Comparison of ENCODE assay signal across 32 cellular contexts in the genomic region with DNA sequence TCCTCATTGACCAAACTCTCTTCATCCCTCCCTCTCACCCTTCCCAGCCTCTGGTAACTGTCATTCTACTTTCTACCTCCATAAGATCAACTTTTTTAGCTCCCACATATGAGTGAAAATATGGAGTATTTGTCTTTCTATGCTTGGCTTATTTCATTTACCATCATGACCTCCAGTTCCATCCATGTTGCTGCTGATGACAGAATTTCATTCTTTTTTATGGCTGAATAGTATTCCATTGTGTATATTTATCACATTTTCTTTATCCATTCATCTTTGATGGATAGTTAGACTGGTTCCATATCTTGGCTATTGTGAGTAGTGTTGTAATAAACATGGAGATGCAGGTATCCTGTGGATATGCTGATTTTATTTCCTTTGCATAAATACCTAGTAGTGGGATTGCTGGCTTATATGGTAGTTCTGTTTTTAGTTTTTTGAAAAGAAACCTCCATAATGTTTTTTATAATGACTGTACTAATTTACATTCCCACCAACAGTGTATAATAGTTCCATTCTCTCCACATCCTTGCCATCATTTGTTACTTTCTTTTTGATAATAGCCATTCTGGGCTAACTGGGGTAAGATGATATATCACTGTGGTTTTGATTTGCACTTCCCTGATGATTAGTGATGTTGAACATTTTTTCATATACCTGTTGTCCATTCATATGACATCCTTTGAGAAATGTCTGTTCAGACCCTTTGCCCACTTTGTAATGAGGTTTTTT.
"Had no signal": no experiment of that assay in that cellular context is flagged by ENCODE, and none has a peak within 500 bp of the region (broad histone marks: within the 10 kb centered on the region; RNA-seq: fewer than 3 reads in every experiment).

No MANE protein-coding gene starts in this region.

- H3K36me3 ChIP-seq: prostate gland, uterus had no signal

- FAIRE-seq: islet of Langerhans had no signal

- ATAC-seq: heart right ventricle; left cardiac atrium; left lung; mucosa of descending colon; natural killer cell treated with Interleukin-12 subunit alpha and Interleukin-12 subunit beta and Interleukin-15 and Interleukin-18, amount 100 ng/mL, for 72 hours; sciatic nerve; upper lobe of right lung had no signal

- H3K27me3 ChIP-seq: esophagus squamous epithelium, heart right ventricle, left lung, neutrophil, right atrium auricular region, suprapubic skin, transverse colon, upper lobe of right lung, uterus had no signal

- DNase-seq: dermis blood vessel endothelial cell; effector memory CD4-positive, alpha-beta T cell; erythroblast; esophagus squamous epithelium; foreskin melanocyte; glutamatergic neuron; heart right ventricle; hippocampal formation; left cardiac atrium; left lung; mesenchymal stem cell; mucosa of descending colon; naive B cell; stimulated activated CD4-positive, alpha-beta T cell treated with anti-CD3 and anti-CD28 coated beads, Interleukin-12 subunit alpha, Interleukin-12 subunit beta, amount 100 ng/mL, for 4 hours; stimulated activated CD4-positive, alpha-beta T cell treated with anti-CD3 and anti-CD28 coated beads, Interleukin-1b, Interleukin-23, amount 100 ng/mL, for 48 hours; stimulated activated CD4-positive, alpha-beta T cell treated with anti-CD3 and anti-CD28 coated beads, Interleukin-4, amount 100 ng/mL, for 1 hour; stimulated activated CD8-positive, alpha-beta memory T cell treated with anti-CD3 and anti-CD28 coated beads, Interleukin-4, amount 100 ng/mL, for 48 hours; stimulated activated naive CD4-positive, alpha-beta T cell treated with Interleukin-2 at 50 U/mL for 16 hours; transverse colon; upper lobe of right lung; uterus had no signal

- H3K9me3 ChIP-seq: esophagus squamous epithelium, left lung, mucosa of descending colon, neutrophil, prostate gland, right atrium auricular region, suprapubic skin, transverse colon, upper lobe of right lung, uterus had no signal

- H3K27me3 Mint-ChIP-seq: naive B cell; natural killer cell treated with Interleukin-12 subunit alpha and Interleukin-12 subunit beta and Interleukin-15 and Interleukin-18, amount 100 ng/mL, for 72 hours had no signal

- H3K4me3 Mint-ChIP-seq: mesothelial cell of epicardium; naive B cell; natural killer cell treated with Interleukin-12 subunit alpha and Interleukin-12 subunit beta and Interleukin-15 and Interleukin-18, amount 100 ng/mL, for 72 hours; neural crest cell had no signal

- H3K27ac Mint-ChIP-seq: mesothelial cell of epicardium had no signal

- H3K4me3 ChIP-seq: coronary artery, esophagus squamous epithelium, heart right ventricle, left lung, mucosa of descending colon, prostate gland, right atrium auricular region, smooth muscle cell, suprapubic skin, transverse colon, upper lobe of right lung, uterus had no signal

- H3K4me1 Mint-ChIP-seq: mesothelial cell of epicardium, neural crest cell had no signal

- H3K4me1 ChIP-seq: esophagus squamous epithelium, left lung, prostate gland, suprapubic skin, upper lobe of right lung, uterus had no signal

- H3K27ac ChIP-seq: coronary artery, esophagus squamous epithelium, heart right ventricle, left lung, neutrophil, prostate gland, right atrium auricular region, suprapubic skin, transverse colon, upper lobe of right lung, uterus had no signal

- H3K9me3 Mint-ChIP-seq: natural killer cell treated with Interleukin-12 subunit alpha and Interleukin-12 subunit beta and Interleukin-15 and Interleukin-18, amount 100 ng/mL, for 72 hours; neural crest cell had no signal
